1 cellular context compared by ENCODE assay signal in the genomic region with DNA sequence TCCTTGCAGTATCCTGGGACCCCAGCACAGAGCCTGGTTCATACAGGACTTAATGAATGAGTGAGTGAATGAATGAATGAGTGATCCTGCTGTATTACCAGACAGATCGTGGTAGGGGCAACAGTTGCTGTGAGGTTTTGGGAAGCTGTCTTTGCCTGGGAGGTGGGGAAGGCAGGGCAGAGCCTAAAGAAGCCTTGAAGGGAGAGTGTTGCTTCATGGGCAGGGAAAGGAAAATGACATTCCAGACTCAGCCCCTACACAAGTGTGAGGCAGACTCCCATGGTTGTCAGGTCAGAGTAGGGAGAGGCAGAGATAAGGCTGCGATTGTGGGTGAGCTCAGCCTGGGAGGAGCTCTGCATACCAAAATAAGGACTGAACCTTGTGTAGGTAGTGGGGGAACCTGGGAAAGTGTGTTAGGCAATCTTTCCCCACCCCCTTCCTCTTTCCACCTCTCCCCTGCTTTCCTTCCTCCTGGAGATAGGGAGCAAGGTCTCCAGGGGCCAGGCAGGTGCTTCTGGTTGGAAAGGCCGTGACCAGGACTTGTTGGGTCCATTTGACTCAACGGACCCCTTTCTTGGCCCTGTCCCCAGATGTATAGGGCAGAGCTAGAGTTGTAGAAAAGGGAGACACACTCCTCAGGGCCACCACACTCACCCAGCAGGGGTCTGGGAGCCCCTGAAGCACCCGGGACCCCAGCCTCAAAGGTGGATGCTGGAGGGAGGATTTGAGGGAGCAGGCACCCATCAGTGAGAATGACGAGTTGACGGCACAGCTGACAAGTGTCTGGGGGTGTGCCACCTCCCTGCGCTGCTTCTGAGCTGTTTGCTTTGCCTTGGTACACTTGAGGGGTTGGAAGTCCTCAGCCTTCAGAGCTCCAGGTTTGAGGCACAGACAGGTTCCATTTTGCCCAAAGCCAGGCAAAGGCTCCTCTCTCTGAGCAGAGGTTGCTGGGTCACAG.
TF ChIP-seq lines count a peak whose summit lies in the region.

No MANE protein-coding gene starts in this region.

TF ChIP-seq in HepG2, 621 proteins besides CTCF, POLR2A, EP300 and RAD21 (continued from another document and continues in another):
- TF ChIP-seq, protein P1, sequence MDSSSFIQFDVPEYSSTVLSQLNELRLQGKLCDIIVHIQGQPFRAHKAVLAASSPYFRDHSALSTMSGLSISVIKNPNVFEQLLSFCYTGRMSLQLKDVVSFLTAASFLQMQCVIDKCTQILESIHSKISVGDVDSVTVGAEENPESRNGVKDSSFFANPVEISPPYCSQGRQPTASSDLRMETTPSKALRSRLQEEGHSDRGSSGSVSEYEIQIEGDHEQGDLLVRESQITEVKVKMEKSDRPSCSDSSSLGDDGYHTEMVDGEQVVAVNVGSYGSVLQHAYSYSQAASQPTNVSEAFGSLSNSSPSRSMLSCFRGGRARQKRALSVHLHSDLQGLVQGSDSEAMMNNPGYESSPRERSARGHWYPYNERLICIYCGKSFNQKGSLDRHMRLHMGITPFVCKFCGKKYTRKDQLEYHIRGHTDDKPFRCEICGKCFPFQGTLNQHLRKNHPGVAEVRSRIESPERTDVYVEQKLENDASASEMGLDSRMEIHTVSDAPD (CRISPR knock-in tag; IDR thresholded peaks at IDR 0.05): peak; percentile 78; the same call in 1 of the 2 replicates
- TF ChIP-seq ERF (CRISPR knock-in tag; IDR thresholded peaks at IDR 0.05): peak; percentile 78; the same call in 1 of the 2 replicates
- TF ChIP-seq ZNF672 (CRISPR knock-in tag; IDR thresholded peaks at IDR 0.05): no peak
- peak; percentile 93 for TF ChIP-seq PPARG (CRISPR knock-in tag; conservative IDR thresholded peaks at IDR 0.05)
- TF ChIP-seq, protein P2, sequence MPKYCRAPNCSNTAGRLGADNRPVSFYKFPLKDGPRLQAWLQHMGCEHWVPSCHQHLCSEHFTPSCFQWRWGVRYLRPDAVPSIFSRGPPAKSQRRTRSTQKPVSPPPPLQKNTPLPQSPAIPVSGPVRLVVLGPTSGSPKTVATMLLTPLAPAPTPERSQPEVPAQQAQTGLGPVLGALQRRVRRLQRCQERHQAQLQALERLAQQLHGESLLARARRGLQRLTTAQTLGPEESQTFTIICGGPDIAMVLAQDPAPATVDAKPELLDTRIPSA (CRISPR knock-in tag; IDR thresholded peaks at IDR 0.05; ENCODE audit: borderline replicate concordance): 0 out of 2 replicates have a peak, but pooled peaks have one; percentile 15
- peak; percentile 75; the same call in 1 of the 2 replicates for TF ChIP-seq ZNF430 (CRISPR knock-in tag; IDR thresholded peaks at IDR 0.05)
- TF ChIP-seq SMARCC2 (IDR thresholded peaks at IDR 0.05): no peak
- no peak for TF ChIP-seq ZFP82 (CRISPR knock-in tag; IDR thresholded peaks at IDR 0.05; ENCODE audit: borderline replicate concordance)
- no peak for TF ChIP-seq KDM5B (CRISPR knock-in tag; IDR thresholded peaks at IDR 0.05; ENCODE audit: borderline replicate concordance)
- TF ChIP-seq ELF4 (CRISPR knock-in tag; IDR thresholded peaks at IDR 0.05; ENCODE audit: borderline replicate concordance): no peak
- TF ChIP-seq, protein P3, sequence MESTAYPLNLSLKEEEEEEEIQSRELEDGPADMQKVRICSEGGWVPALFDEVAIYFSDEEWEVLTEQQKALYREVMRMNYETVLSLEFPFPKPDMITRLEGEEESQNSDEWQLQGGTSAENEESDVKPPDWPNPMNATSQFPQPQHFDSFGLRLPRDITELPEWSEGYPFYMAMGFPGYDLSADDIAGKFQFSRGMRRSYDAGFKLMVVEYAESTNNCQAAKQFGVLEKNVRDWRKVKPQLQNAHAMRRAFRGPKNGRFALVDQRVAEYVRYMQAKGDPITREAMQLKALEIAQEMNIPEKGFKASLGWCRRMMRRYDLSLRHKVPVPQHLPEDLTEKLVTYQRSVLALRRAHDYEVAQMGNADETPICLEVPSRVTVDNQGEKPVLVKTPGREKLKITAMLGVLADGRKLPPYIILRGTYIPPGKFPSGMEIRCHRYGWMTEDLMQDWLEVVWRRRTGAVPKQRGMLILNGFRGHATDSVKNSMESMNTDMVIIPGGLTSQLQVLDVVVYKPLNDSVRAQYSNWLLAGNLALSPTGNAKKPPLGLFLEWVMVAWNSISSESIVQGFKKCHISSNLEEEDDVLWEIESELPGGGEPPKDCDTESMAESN (CRISPR knock-in tag; conservative IDR thresholded peaks at IDR 0.05): peak; percentile 66; the same call in 1 of the 2 replicates
- peak; percentile 65; the same call in 1 of the 2 replicates for TF ChIP-seq ZNF598 (CRISPR knock-in tag; IDR thresholded peaks at IDR 0.05; ENCODE audit: borderline replicate concordance)
- no peak for TF ChIP-seq TEAD2 (CRISPR knock-in tag; IDR thresholded peaks at IDR 0.05)
- TF ChIP-seq, protein P4, sequence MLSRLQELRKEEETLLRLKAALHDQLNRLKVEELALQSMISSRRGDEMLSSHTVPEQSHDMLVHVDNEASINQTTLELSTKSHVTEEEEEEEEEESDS (CRISPR knock-in tag; IDR thresholded peaks at IDR 0.05; ENCODE audit: borderline replicate concordance): no peak
- TF ChIP-seq BORCS8-MEF2B (CRISPR knock-in tag; IDR thresholded peaks at IDR 0.05): no peak; the same call in 1 of the 2 replicates
- no peak for TF ChIP-seq JDP2 (CRISPR knock-in tag; IDR thresholded peaks at IDR 0.05; ENCODE audit: borderline replicate concordance)
- no peak for TF ChIP-seq ZNF530 (CRISPR knock-in tag; IDR thresholded peaks at IDR 0.05; ENCODE audit: low read depth)
- TF ChIP-seq ZNF776 (CRISPR knock-in tag; IDR thresholded peaks at IDR 0.05): no peak
- TF ChIP-seq NR2C2 (CRISPR knock-in tag; IDR thresholded peaks at IDR 0.05; ENCODE audit: borderline replicate concordance): no peak
- no peak for TF ChIP-seq TCF7 (IDR thresholded peaks at IDR 0.05; ENCODE audit: low read depth)
- no peak for TF ChIP-seq ZNF383 (CRISPR knock-in tag; IDR thresholded peaks at IDR 0.05; ENCODE audit: borderline replicate concordance)
- no peak for TF ChIP-seq PAF1 (CRISPR knock-in tag; IDR thresholded peaks at IDR 0.05)
- no peak for TF ChIP-seq ZNF101 (CRISPR knock-in tag; IDR thresholded peaks at IDR 0.05; ENCODE audit: borderline replicate concordance, low read depth)
- no peak for TF ChIP-seq ZNF572 (CRISPR knock-in tag; IDR thresholded peaks at IDR 0.05)
- TF ChIP-seq, protein P5, sequence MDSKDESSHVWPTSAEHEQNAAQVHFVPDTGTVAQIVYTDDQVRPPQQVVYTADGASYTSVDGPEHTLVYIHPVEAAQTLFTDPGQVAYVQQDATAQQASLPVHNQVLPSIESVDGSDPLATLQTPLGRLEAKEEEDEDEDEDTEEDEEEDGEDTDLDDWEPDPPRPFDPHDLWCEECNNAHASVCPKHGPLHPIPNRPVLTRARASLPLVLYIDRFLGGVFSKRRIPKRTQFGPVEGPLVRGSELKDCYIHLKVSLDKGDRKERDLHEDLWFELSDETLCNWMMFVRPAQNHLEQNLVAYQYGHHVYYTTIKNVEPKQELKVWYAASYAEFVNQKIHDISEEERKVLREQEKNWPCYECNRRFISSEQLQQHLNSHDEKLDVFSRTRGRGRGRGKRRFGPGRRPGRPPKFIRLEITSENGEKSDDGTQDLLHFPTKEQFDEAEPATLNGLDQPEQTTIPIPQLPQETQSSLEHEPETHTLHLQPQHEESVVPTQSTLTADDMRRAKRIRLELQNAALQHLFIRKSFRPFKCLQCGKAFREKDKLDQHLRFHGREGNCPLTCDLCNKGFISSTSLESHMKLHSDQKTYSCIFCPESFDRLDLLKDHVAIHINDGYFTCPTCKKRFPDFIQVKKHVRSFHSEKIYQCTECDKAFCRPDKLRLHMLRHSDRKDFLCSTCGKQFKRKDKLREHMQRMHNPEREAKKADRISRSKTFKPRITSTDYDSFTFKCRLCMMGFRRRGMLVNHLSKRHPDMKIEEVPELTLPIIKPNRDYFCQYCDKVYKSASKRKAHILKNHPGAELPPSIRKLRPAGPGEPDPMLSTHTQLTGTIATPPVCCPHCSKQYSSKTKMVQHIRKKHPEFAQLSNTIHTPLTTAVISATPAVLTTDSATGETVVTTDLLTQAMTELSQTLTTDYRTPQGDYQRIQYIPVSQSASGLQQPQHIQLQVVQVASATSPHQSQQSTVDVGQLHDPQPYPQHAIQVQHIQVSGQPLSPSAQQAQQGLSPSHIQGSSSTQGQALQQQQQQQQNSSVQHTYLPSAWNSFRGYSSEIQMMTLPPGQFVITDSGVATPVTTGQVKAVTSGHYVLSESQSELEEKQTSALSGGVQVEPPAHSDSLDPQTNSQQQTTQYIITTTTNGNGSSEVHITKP (CRISPR knock-in tag; IDR thresholded peaks at IDR 0.05; ENCODE audit: low read depth): peak; percentile 97
- TF ChIP-seq, protein P6, sequence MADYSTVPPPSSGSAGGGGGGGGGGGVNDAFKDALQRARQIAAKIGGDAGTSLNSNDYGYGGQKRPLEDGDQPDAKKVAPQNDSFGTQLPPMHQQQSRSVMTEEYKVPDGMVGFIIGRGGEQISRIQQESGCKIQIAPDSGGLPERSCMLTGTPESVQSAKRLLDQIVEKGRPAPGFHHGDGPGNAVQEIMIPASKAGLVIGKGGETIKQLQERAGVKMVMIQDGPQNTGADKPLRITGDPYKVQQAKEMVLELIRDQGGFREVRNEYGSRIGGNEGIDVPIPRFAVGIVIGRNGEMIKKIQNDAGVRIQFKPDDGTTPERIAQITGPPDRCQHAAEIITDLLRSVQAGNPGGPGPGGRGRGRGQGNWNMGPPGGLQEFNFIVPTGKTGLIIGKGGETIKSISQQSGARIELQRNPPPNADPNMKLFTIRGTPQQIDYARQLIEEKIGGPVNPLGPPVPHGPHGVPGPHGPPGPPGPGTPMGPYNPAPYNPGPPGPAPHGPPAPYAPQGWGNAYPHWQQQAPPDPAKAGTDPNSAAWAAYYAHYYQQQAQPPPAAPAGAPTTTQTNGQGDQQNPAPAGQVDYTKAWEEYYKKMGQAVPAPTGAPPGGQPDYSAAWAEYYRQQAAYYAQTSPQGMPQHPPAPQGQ (CRISPR knock-in tag; IDR thresholded peaks at IDR 0.05; ENCODE audit: borderline replicate concordance): 0 out of 2 replicates have a peak, but pooled peaks have one; percentile 21
- TF ChIP-seq ESRRA (CRISPR knock-in tag; IDR thresholded peaks at IDR 0.05; ENCODE audit: low read depth): no peak
- no peak for TF ChIP-seq ZNF720 (CRISPR knock-in tag; IDR thresholded peaks at IDR 0.05)
- no peak for TF ChIP-seq ZNF891 (CRISPR knock-in tag; IDR thresholded peaks at IDR 0.05)
- TF ChIP-seq, protein P7, sequence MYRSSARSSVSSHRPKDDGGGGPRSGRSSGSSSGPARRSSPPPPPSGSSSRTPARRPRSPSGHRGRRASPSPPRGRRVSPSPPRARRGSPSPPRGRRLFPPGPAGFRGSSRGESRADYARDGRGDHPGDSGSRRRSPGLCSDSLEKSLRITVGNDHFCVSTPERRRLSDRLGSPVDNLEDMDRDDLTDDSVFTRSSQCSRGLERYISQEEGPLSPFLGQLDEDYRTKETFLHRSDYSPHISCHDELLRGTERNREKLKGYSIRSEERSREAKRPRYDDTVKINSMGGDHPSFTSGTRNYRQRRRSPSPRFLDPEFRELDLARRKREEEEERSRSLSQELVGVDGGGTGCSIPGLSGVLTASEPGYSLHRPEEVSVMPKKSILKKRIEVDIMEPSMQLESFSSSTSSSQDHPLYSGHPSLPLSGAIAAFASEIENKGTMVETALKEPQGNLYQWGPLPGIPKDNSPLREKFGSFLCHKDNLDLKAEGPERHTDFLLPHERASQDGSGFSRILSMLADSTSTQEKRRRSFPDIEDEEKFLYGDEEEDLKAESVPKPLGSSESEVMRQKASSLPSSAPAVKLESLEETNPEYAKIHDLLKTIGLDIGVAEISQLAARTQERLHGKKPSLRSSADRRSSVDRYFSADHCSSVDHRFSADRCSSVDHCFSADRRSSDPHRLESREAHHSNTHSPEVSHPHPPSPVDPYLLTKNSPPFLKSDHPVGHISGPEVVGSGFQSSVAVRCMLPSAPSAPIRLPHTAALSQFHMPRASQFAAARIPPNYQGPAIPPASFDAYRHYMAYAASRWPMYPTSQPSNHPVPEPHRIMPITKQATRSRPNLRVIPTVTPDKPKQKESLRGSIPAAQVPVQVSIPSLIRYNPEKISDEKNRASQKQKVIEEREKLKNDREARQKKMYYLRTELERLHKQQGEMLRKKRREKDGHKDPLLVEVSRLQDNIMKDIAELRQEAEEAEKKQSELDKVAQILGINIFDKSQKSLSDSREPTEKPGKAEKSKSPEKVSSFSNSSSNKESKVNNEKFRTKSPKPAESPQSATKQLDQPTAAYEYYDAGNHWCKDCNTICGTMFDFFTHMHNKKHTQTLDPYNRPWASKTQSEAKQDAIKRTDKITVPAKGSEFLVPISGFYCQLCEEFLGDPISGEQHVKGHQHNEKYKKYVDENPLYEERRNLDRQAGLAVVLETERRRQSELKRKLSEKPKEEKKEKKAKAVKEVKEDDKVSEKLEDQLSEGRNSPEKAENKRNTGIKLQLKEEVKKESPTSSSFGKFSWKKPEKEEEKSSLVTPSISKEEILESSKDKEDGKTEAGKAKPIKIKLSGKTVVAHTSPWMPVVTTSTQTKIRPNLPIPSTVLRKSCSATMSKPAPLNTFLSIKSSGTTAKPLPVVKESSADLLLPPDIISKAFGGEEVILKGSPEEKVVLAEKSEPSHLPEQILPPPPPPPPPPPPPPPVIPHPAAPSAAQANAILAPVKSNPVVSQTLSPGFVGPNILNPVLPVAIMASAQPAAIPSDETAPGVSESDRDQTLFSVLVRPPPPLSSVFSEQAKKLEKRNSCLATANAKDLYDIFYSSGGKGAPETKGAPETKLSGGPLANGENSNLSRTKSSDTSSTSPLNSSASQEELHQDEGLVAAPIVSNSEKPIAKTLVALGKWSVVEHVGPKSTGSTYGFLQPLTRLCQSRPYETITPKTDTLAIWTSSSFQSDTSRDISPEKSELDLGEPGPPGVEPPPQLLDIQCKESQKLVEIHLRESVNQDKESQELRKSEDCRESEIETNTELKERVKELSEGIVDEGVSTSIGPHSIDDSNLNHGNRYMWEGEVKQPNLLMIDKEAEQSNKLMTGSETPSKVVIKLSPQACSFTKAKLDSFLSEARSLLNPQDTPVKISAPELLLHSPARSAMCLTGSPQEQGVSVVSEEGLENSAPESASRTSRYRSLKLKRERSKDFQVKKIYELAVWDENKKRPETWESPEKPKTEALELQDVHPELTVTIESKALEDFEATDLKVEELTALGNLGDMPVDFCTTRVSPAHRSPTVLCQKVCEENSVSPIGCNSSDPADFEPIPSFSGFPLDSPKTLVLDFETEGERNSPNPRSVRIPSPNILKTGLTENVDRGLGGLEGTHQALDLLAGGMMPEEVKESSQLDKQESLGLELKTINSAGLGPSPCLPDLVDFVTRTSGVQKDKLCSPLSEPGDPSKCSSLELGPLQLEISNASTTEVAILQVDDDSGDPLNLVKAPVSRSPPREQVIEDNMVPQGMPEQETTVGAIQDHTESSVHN (CRISPR knock-in tag; IDR thresholded peaks at IDR 0.05): 0 out of 2 replicates have a peak, but pooled peaks have one; percentile 77
- TF ChIP-seq CHCHD3 (CRISPR knock-in tag; IDR thresholded peaks at IDR 0.05): no peak
- no peak; the same call in 1 of the 2 replicates for TF ChIP-seq HMG20B (CRISPR knock-in tag; conservative IDR thresholded peaks at IDR 0.05)
- TF ChIP-seq ZNF768 (CRISPR knock-in tag; IDR thresholded peaks at IDR 0.05): no peak
- no peak for TF ChIP-seq PRPF4 (IDR thresholded peaks at IDR 0.05; ENCODE audit: low read depth, low read length, poor library complexity, severe bottlenecking)
